ENCODE assay signal across 32 cellular contexts in genomic region chr13:29129616-29130015, GRCh38.
"Had no signal": no experiment of that assay in that cellular context is flagged by ENCODE, and none has a peak within 500 bp of the region (broad histone marks: within the 10 kb centered on the region; RNA-seq: fewer than 3 reads in every experiment).

No MANE protein-coding gene starts in this region.

- H3K4me3 Mint-ChIP-seq: activated B cell treated with CpG ODN at 0.5 μM for 24 hours; activated CD8-positive, alpha-beta memory T cell treated with anti-CD3 and anti-CD28 coated beads, Interleukin-2, amount 10 ng/mL, durations not matched to agents 7 days and 5 days; activated CD8-positive, alpha-beta T cell treated with anti-CD3 and anti-CD28 coated beads, Interleukin-2, amount 10 ng/mL, durations not matched to agents 7 days and 5 days; activated naive CD8-positive, alpha-beta T cell; activated T-cell treated with anti-CD3 and anti-CD28 coated beads, Interleukin-2, amount 50 U/mL, for 72 hours; brain; effector memory CD8-positive, alpha-beta T cell; naive B cell; nephron progenitor cell; T-helper 2 cell treated with Interferon-gamma antibody and Interleukin-4, amounts not matched to agents 5 μg/mL and 100 μg/mL, for 36 hours had no signal

- H3K27me3 Mint-ChIP-seq: activated B cell treated with CpG ODN at 0.5 μM for 24 hours; activated CD8-positive, alpha-beta memory T cell treated with anti-CD3 and anti-CD28 coated beads, Interleukin-2, amount 10 ng/mL, durations not matched to agents 7 days and 5 days; activated naive CD8-positive, alpha-beta T cell; effector memory CD8-positive, alpha-beta T cell; progenitor cell of endocrine pancreas had no signal

- H3K27ac Mint-ChIP-seq: activated B cell treated with CpG ODN at 0.5 μM for 24 hours; activated CD8-positive, alpha-beta memory T cell treated with anti-CD3 and anti-CD28 coated beads, Interleukin-2, amount 10 ng/mL, durations not matched to agents 7 days and 5 days; activated CD8-positive, alpha-beta T cell treated with anti-CD3 and anti-CD28 coated beads, Interleukin-2, amount 10 ng/mL, durations not matched to agents 7 days and 5 days; activated naive CD8-positive, alpha-beta T cell; activated T-cell treated with anti-CD3 and anti-CD28 coated beads, Interleukin-2, amount 50 U/mL, for 72 hours; brain; effector memory CD8-positive, alpha-beta T cell; T-helper 2 cell treated with Interferon-gamma antibody and Interleukin-4, amounts not matched to agents 5 μg/mL and 100 μg/mL, for 36 hours had no signal

- H3K9me3 ChIP-seq: colonic mucosa, gastrocnemius medialis, neutrophil, ovary, sigmoid colon, transverse colon had no signal

- H3K4me1 Mint-ChIP-seq: brain, nephron progenitor cell had no signal

- DNase-seq: activated B cell treated with CpG ODN at 0.5 μM for 24 hours; activated CD8-positive, alpha-beta memory T cell treated with anti-CD3 and anti-CD28 coated beads, Interleukin-2, amount 10 ng/mL, durations not matched to agents 7 days and 5 days; activated CD8-positive, alpha-beta T cell treated with anti-CD3 and anti-CD28 coated beads, Interleukin-2, amount 10 ng/mL, durations not matched to agents 7 days and 5 days; activated naive CD4-positive, alpha-beta T cell treated with Interleukin-2 at 50 U/mL for 16 hours; activated T-cell treated with anti-CD3 and anti-CD28 coated beads, Interleukin-2, amount 50 U/mL, for 72 hours; anterior cingulate cortex; cerebellar nuclear complex; colonic mucosa; dorsolateral prefrontal cortex; effector memory CD8-positive, alpha-beta T cell; erythroblast; gastrocnemius medialis; glutamatergic neuron; islet precursor cell; mammary epithelial cell; naive B cell; nephron progenitor cell; ovary; retina; sigmoid colon; small intestine; stimulated activated CD4-positive, alpha-beta T cell treated with anti-CD3 and anti-CD28 coated beads, Interleukin-4, amount 100 ng/mL, for 4 hours; stimulated activated CD8-positive, alpha-beta memory T cell treated with anti-CD3 and anti-CD28 coated beads, Interleukin-4, amount 100 ng/mL, for 48 hours; stimulated activated naive CD4-positive, alpha-beta T cell treated with Interleukin-2 at 50 U/mL for 16 hours; transverse colon had no signal

- H3K36me3 ChIP-seq: cardiac muscle cell, colonic mucosa, gastrocnemius medialis, neutrophil, ovary, sigmoid colon, transverse colon had no signal

- H3K36me3 Mint-ChIP-seq: activated CD8-positive, alpha-beta memory T cell treated with anti-CD3 and anti-CD28 coated beads, Interleukin-2, amount 10 ng/mL, durations not matched to agents 7 days and 5 days; activated naive CD8-positive, alpha-beta T cell; brain; naive B cell had no signal

- ATAC-seq: activated CD8-positive, alpha-beta memory T cell treated with anti-CD3 and anti-CD28 coated beads, Interleukin-2, amount 10 ng/mL, durations not matched to agents 7 days and 5 days; activated CD8-positive, alpha-beta T cell treated with anti-CD3 and anti-CD28 coated beads, Interleukin-2, amount 10 ng/mL, durations not matched to agents 7 days and 5 days; activated T-cell treated with anti-CD3 and anti-CD28 coated beads, Interleukin-2, amount 50 U/mL, for 72 hours; effector memory CD8-positive, alpha-beta T cell; gastrocnemius medialis had no signal

- H3K27ac ChIP-seq: cardiac muscle cell, colonic mucosa, dorsolateral prefrontal cortex, gastrocnemius medialis, hepatocyte, neutrophil, ovary, sigmoid colon, transverse colon had no signal

- H3K9me3 Mint-ChIP-seq: activated B cell treated with CpG ODN at 0.5 μM for 24 hours; activated T-cell treated with anti-CD3 and anti-CD28 coated beads, Interleukin-2, amount 50 U/mL, for 72 hours; naive B cell; T-helper 2 cell treated with Interferon-gamma antibody and Interleukin-4, amounts not matched to agents 5 μg/mL and 100 μg/mL, for 36 hours had no signal

- H3K4me3 ChIP-seq: cardiac muscle cell, colonic mucosa, dorsolateral prefrontal cortex, gastrocnemius medialis, hepatocyte, ovary, sigmoid colon, transverse colon had no signal

- H3K27me3 ChIP-seq: cardiac muscle cell, colonic mucosa, dorsolateral prefrontal cortex, gastrocnemius medialis, hepatocyte, neutrophil, ovary, sigmoid colon, transverse colon had no signal

- H3K4me1 ChIP-seq: colonic mucosa, gastrocnemius medialis, transverse colon had no signal
